Comparison of ENCODE assay signal across 1 cellular context in genomic region chr15:97259943-97260342, GRCh38.
TF ChIP-seq lines count a peak whose summit lies in the region.

No MANE protein-coding gene starts in this region.

TF ChIP-seq in GM23338, 12 proteins besides CTCF, POLR2A, EP300 and RAD21 (continued from another document):
- TF ChIP-seq ZNF462 (CRISPR knock-in tag; IDR thresholded peaks at IDR 0.05), result no peak
- no peak for TF ChIP-seq ETS1 (IDR thresholded peaks at IDR 0.05)
